ENCODE assay signal across 14 cellular contexts in genomic region chr2:234403074-234403473, GRCh38.
DNase-seq lines count a peak whose midpoint lies in the region; ATAC-seq and TF ChIP-seq lines count a peak whose summit lies in the region.
"Had no signal": no experiment of that assay in that cellular context is flagged by ENCODE, and none has a peak within 500 bp of the region (broad histone marks: within the 10 kb centered on the region; RNA-seq: fewer than 3 reads in every experiment).

No MANE protein-coding gene starts in this region.

- peak overlapping the region; percentile 83 for H3K27ac Mint-ChIP-seq in activated naive CD8-positive, alpha-beta T cell treated with anti-CD3 and anti-CD28 coated beads, Interleukin-2, amount 10 ng/mL, durations not matched to agents 7 days and 5 days

- no peak overlapping the region for H3K4me3 Mint-ChIP-seq in activated naive CD8-positive, alpha-beta T cell treated with anti-CD3 and anti-CD28 coated beads, Interleukin-2, amount 10 ng/mL, durations not matched to agents 7 days and 5 days

- no peak for ATAC-seq in activated naive CD8-positive, alpha-beta T cell treated with anti-CD3 and anti-CD28 coated beads, Interleukin-2, amount 10 ng/mL, durations not matched to agents 7 days and 5 days (ENCODE audit: low read depth)
- ATAC-seq in HG03521 (IDR thresholded peaks at IDR 0.05; ENCODE audit: unreplicated experiment): no peak
- ATAC-seq in PC-3: no peak
- ATAC-seq: psoas muscle had no signal

- DNase-seq in AG08396 (ENCODE audit: low spot score): peak; percentile 53
- peak; percentile 62 for DNase-seq in EL
- no peak for DNase-seq in activated naive CD8-positive, alpha-beta T cell treated with anti-CD3 and anti-CD28 coated beads, Interleukin-2, amount 10 ng/mL, durations not matched to agents 7 days and 5 days
- DNase-seq in kidney tubule cell (ENCODE audit: low spot score): peak; percentile 23
- DNase-seq in KBM-7: no peak
- no peak for DNase-seq in PC-3
- DNase-seq: activated gamma-delta T cell treated with Interleukin-2 at 50 U/mL for 16 hours; C1 segment of cervical spinal cord; DMS53; effector memory CD4-positive, alpha-beta T cell; left ventricle myocardium inferior; NCI-H1694; psoas muscle had no signal

- POLR2A ChIA-PET in activated naive CD8-positive, alpha-beta T cell treated with anti-CD3 and anti-CD28 coated beads, Interleukin-2, amount 10 ng/mL, durations not matched to agents 7 days and 5 days (lab: Charles Lee): interaction anchor here (0.8 to 2.7 kb wide), 7 partner anchors 11 to 49 kb away, joined by 3 to 11 read pairs (median 3); no protein-coding TSS in a partner anchor
- POLR2A ChIA-PET in PC-3 (lab: Charles Lee; ENCODE audit: unreplicated experiment): no interaction called here

- H3K27me3 ChIP-seq in PC-3 (ENCODE audit: low read length): no peaks in the 10 kb centered on the region

- H3K4me1 Mint-ChIP-seq in activated naive CD8-positive, alpha-beta T cell treated with anti-CD3 and anti-CD28 coated beads, Interleukin-2, amount 10 ng/mL, durations not matched to agents 7 days and 5 days: peaks cover 62% of the 10 kb centered on the region

- no peak overlapping the region for H3K4me3 ChIP-seq in PC-3 (ENCODE audit: low read length)
- H3K4me3 ChIP-seq: left ventricle myocardium inferior, psoas muscle had no signal

- no peak overlapping the region for H3K4me2 ChIP-seq in PC-3 (ENCODE audit: low read length)

- TF ChIP-seq CTCF in PC-3 (conservative IDR thresholded peaks at IDR 0.05; ENCODE audit: low read depth, low read length): no peak

- no peaks in the 10 kb centered on the region for H3K9me3 ChIP-seq in PC-3 (ENCODE audit: low read length)
- H3K9me3 ChIP-seq: left ventricle myocardium inferior, psoas muscle had no signal

- BruUV-seq in PC-3 (replicated peaks; lab: Mats Ljungman, UMichigan): no TSS peak

- intact Hi-C loops in PC-3 (cut with micrococcal nuclease): no loop called here

- CTCF ChIA-PET in PC-3 (lab: Charles Lee): no interaction called here

- in situ Hi-C loops in KBM-7 (cut with MboI; ENCODE audit: low pct_unique_long_range_greater_than_20kb, low sequenced_read_pairs): no loop called here

- no peak overlapping the region for H2AFZ ChIP-seq in PC-3 (ENCODE audit: low read length)

- H3K79me2 ChIP-seq in PC-3 (ENCODE audit: low read length): no peaks in the 10 kb centered on the region

- H3F3A ChIP-seq in PC-3 (ENCODE audit: low read length, unreplicated experiment): no peaks in the 10 kb centered on the region

- no peak overlapping the region for H3K27ac ChIP-seq in PC-3 (ENCODE audit: low read length)
- H3K27ac ChIP-seq: left ventricle myocardium inferior, psoas muscle had no signal

- H3K9me2 ChIP-seq in PC-3 (replicated peaks; ENCODE audit: low read length): no peaks in the 10 kb centered on the region

- peaks cover 15% of the 10 kb centered on the region for H3K36me3 Mint-ChIP-seq in activated naive CD8-positive, alpha-beta T cell treated with anti-CD3 and anti-CD28 coated beads, Interleukin-2, amount 10 ng/mL, durations not matched to agents 7 days and 5 days

- H3K27me3 Mint-ChIP-seq in activated naive CD8-positive, alpha-beta T cell treated with anti-CD3 and anti-CD28 coated beads, Interleukin-2, amount 10 ng/mL, durations not matched to agents 7 days and 5 days: no peaks in the 10 kb centered on the region

- H3K9ac ChIP-seq in PC-3 (ENCODE audit: low read length): no peak overlapping the region

- 0 out of 2 replicates have a peak, but pooled peaks cover 6% of the 10 kb centered on the region for H3K4me1 ChIP-seq in PC-3 (ENCODE audit: insufficient read depth, low read length)
- H3K4me1 ChIP-seq: psoas muscle had no signal

- H3K9me3 Mint-ChIP-seq in activated naive CD8-positive, alpha-beta T cell treated with anti-CD3 and anti-CD28 coated beads, Interleukin-2, amount 10 ng/mL, durations not matched to agents 7 days and 5 days: peaks cover 3% of the 10 kb centered on the region

- no peaks in the 10 kb centered on the region for H3K36me3 ChIP-seq in PC-3 (ENCODE audit: low read depth, low read length)
- H3K36me3 ChIP-seq: left ventricle myocardium inferior had no signal

- H4K20me1 ChIP-seq in PC-3 (ENCODE audit: low read length): no peaks in the 10 kb centered on the region

Comparison
In these comparisons a context has a peak if more than half of its experiments do, and no peak if none do; other contexts are left out.
1. DNase-seq: peak in AG08396 (single experiment), EL (single experiment) and kidney tubule cell (single experiment); none in activated naive CD8-positive, alpha-beta T cell treated with anti-CD3 and anti-CD28 coated beads, Interleukin-2, amount 10 ng/mL, durations not matched to agents 7 days and 5 days (single experiment), KBM-7 (single experiment) and PC-3 (single experiment).